18 cellular contexts compared by ENCODE assay signal in genomic region chr15:89338036-89338435, GRCh38.
"Had no signal": no experiment of that assay in that cellular context is flagged by ENCODE, and none has a peak within 500 bp of the region (broad histone marks: within the 10 kb centered on the region; RNA-seq: fewer than 3 reads in every experiment).

No MANE protein-coding gene starts in this region.

- H3K27me3 ChIP-seq: gastrocnemius medialis, right atrium auricular region, transverse colon, uterus had no signal

- H3K4me3 ChIP-seq: gastrocnemius medialis, lung, prostate gland, right atrium auricular region, skin epidermis, suprapubic skin, transverse colon, uterus had no signal

- H3K4me3 Mint-ChIP-seq: activated B cell treated with CpG ODN at 0.5 μM for 24 hours; activated CD4-positive, alpha-beta T cell treated with anti-CD3 and anti-CD28 coated beads, Interleukin-2, amount 10 ng/mL, durations not matched to agents 7 days and 5 days; activated naive CD4-positive, alpha-beta T cell treated with anti-CD3 and anti-CD28 coated beads, Interleukin-2, amount 50 U/mL, for 24 hours; dendritic cell treated with granulocyte-macrophage colony-stimulating factor and Interleukin-4, amounts not matched to agents 40 ng/mL and 50 ng/mL, for 4 days; stimulated activated naive CD8-positive, alpha-beta T cell treated with anti-CD3 and anti-CD28 coated beads, Interleukin-15, amount 100 ng/mL, for 72 hours had no signal

- H3K9me3 ChIP-seq: gastrocnemius medialis, prostate gland, right atrium auricular region, suprapubic skin, transverse colon, uterus had no signal

- DNase-seq: activated B cell treated with CpG ODN at 0.5 μM for 24 hours; activated CD4-positive, alpha-beta T cell treated with anti-CD3 and anti-CD28 coated beads, Interleukin-2, amount 10 ng/mL, durations not matched to agents 7 days and 5 days; effector CD8-positive, alpha-beta T cell; gastrocnemius medialis; midbrain; stimulated activated CD4-positive, alpha-beta T cell treated with anti-CD3 and anti-CD28 coated beads, Interleukin-4, amount 100 ng/mL, for 1 hour; stimulated activated naive CD8-positive, alpha-beta T cell treated with anti-CD3 and anti-CD28 coated beads, Interleukin-15, amount 100 ng/mL, for 72 hours; transverse colon; uterus had no signal

- H3K27ac Mint-ChIP-seq: activated B cell treated with CpG ODN at 0.5 μM for 24 hours; activated CD4-positive, alpha-beta T cell treated with anti-CD3 and anti-CD28 coated beads, Interleukin-2, amount 10 ng/mL, durations not matched to agents 7 days and 5 days; dendritic cell treated with granulocyte-macrophage colony-stimulating factor and Interleukin-4, amounts not matched to agents 40 ng/mL and 50 ng/mL, for 4 days; nephron; stimulated activated naive CD8-positive, alpha-beta T cell treated with anti-CD3 and anti-CD28 coated beads, Interleukin-15, amount 100 ng/mL, for 72 hours had no signal

- H3K36me3 ChIP-seq: prostate gland, uterus had no signal

- H3K27ac ChIP-seq: gastrocnemius medialis, prostate gland, right atrium auricular region, skin epidermis, suprapubic skin, transverse colon, uterus had no signal

- H3K9me3 Mint-ChIP-seq: activated B cell treated with CpG ODN at 0.5 μM for 24 hours; activated CD4-positive, alpha-beta T cell treated with anti-CD3 and anti-CD28 coated beads, Interleukin-2, amount 10 ng/mL, durations not matched to agents 7 days and 5 days; activated naive CD4-positive, alpha-beta T cell treated with anti-CD3 and anti-CD28 coated beads, Interleukin-2, amount 50 U/mL, for 24 hours; dendritic cell treated with granulocyte-macrophage colony-stimulating factor and Interleukin-4, amounts not matched to agents 40 ng/mL and 50 ng/mL, for 4 days; nephron had no signal

- ATAC-seq: esophagus mucosa; gastrocnemius medialis; stimulated activated naive CD8-positive, alpha-beta T cell treated with anti-CD3 and anti-CD28 coated beads, Interleukin-15, amount 100 ng/mL, for 72 hours had no signal
